In the genomic region with DNA sequence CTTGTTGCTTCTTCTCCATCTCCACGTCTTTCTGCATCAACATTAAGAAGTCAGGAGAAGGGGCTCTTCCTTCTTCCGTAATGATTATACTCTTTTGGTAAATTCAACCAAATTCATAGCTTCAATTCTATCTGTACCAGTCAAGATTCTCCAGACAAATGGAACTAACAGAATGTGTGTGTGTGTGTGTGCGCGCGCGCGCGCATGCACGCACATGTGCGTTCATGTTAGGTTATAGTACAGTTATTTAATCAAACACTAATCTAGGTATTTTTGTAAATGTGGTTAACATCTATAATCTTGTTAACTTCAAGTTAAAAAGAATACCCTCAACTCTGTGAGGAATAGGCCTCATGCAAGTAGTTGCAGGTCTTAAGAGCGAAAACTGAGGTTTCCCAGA, we compare ENCODE assay signal across 33 cellular contexts.
"Had no signal": no experiment of that assay in that cellular context is flagged by ENCODE, and none has a peak within 500 bp of the region (broad histone marks: within the 10 kb centered on the region; RNA-seq: fewer than 3 reads in every experiment).

No MANE protein-coding gene starts in this region.

- DNase-seq: Karpas-422, Kasumi-1, MG63, MM.1S, NCI-H1048, NCI-H1092, NCI-H1092 treated with DMSO at 0.1 percent for 48 hours, NCI-H1105, NCI-H1105 treated with DMSO at 0.1 percent for 48 hours, NCI-H1417, NCI-H1417 treated with DMSO at 0.1 percent for 48 hours, NCI-H1436, NCI-H1436 treated with DMSO at 0.1 percent for 48 hours, NCI-H146, NCI-H1694, NCI-H1694 treated with DMSO at 0.1 percent for 48 hours, NCI-H187, NCI-H187 treated with DMSO at 0.1 percent for 48 hours, NCI-H1930, NCI-H2029, NCI-H2029 treated with DMSO at 0.1 percent for 48 hours, NCI-H2081, NCI-H2081 treated with DMSO at 0.1 percent for 48 hours, NCI-H2107, NCI-H2171, NCI-H2171 treated with DMSO at 0.1 percent for 48 hours, NCI-H2227 treated with DMSO at 0.1 percent for 48 hours, NCI-H226, NCI-H345, NCI-H446, NCI-H446 treated with DMSO at 0.1 percent for 48 hours, NCI-H510A, NCI-H510A treated with DMSO at 0.1 percent for 48 hours had no signal

- H3K36me3 ChIP-seq: MG63 had no signal

- H3K4me3 ChIP-seq: MG63 had no signal
